ENCODE assay signal across 8 cellular contexts in the genomic region with DNA sequence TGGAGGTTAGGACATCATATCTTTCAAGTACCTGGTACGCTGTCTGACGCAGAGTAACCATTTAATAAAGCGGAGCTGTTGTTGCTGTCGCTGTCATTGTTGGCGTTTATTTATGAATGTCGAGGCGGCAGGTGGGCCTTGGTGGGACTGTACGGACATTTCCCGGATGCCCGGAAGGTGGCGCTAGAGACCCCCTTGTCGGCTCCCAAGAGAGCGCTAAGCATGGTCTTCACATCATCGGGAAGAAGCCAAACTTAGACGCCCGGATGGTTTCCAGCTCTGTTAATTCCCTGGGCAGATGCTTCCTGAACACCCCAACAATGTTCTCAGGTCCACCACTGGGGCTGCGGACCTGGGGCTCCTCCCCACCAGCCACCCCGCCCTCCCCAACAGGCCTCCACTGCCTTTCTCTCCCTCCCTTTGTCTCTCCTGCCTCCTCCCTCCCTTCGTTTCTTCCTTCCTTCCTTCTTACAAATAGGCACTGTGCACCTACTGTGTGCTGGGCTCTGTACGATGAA. TPM values are rescaled to one million over a fixed set of nuclear protein-coding genes. Genes with fewer than 3 reads are reported as not detected.
DNase-seq lines count a peak whose midpoint lies in the region; ATAC-seq, FAIRE-seq and TF ChIP-seq lines count a peak whose summit lies in the region.

No MANE protein-coding gene starts in this region.

- TF ChIP-seq EP300 in HepG2 (IDR thresholded peaks at IDR 0.05; ENCODE audit: low read depth in 2 of 2, low read length in 2 of 2) = no peak
- no peak for TF ChIP-seq EP300 in HepG2 (CRISPR knock-in tag; IDR thresholded peaks at IDR 0.05; ENCODE audit: borderline replicate concordance)

- H3K18ac ChIP-seq in H9 (ENCODE audit: insufficient read length, low read depth, low read length) = peak overlapping the region; percentile 65

- H3K27ac Mint-ChIP-seq in CD4-positive, CD25-positive, alpha-beta regulatory T cell = peak overlapping the region in 2 of 3 donors; percentile 72 to 85
- no peak overlapping the region for H3K27ac Mint-ChIP-seq in H9
- peak overlapping the region; percentile 55 for H3K27ac Mint-ChIP-seq in activated CD4-positive, alpha-beta T cell treated with anti-CD3 and anti-CD28 coated beads, Interleukin-2, amount 10 ng/mL, durations not matched to agents 7 days and 5 days

- H3K4me3 Mint-ChIP-seq in CD4-positive, CD25-positive, alpha-beta regulatory T cell = no peak overlapping the region
- H3K4me3 Mint-ChIP-seq in H9 = peak overlapping the region; percentile 32 to 62; a peak in 2 of 5 replicates
- H3K4me3 Mint-ChIP-seq in activated CD4-positive, alpha-beta T cell treated with anti-CD3 and anti-CD28 coated beads, Interleukin-2, amount 10 ng/mL, durations not matched to agents 7 days and 5 days = no peak overlapping the region

- DNase-seq in CD4-positive, CD25-positive, alpha-beta regulatory T cell = peak; percentile 66 to 80 (median 74)
- DNase-seq in H9 = peak; percentile 83
- DNase-seq in NCI-H226 = peak; percentile 86
- DNase-seq in activated CD4-positive, alpha-beta T cell treated with anti-CD3 and anti-CD28 coated beads, Interleukin-2, amount 10 ng/mL, durations not matched to agents 7 days and 5 days = peak; percentile 80
- no peak for DNase-seq in coronary artery (ENCODE audit: low spot score)
- DNase-seq in HepG2 (ENCODE audit: low spot score) = peak; percentile 53
- DNase-seq in stimulated activated CD4-positive, alpha-beta T cell treated with anti-CD3 and anti-CD28 coated beads, Interleukin-4, amount 100 ng/mL, for 24 hours = peak; percentile 84

- no peak overlapping the region for H3K23ac ChIP-seq in H9 (ENCODE audit: insufficient read length, low read depth, low read length)

- TF ChIP-seq CTCF in H9 (conservative IDR thresholded peaks at IDR 0.05) (peak; percentile 82), coronary artery (IDR thresholded peaks at IDR 0.05) (peak; percentile 98), HepG2 (CRISPR knock-in tag; IDR thresholded peaks at IDR 0.05) (peak; percentile 87)

- H3K36me3 ChIP-seq in CD4-positive, CD25-positive, alpha-beta regulatory T cell (ENCODE audit: control insufficient read depth, insufficient read depth, low read length) = no peaks in the 10 kb centered on the region
- no peaks in the 10 kb centered on the region for H3K36me3 ChIP-seq in HepG2 (replicated peaks in 1 of 2; ENCODE audit: control insufficient read depth in 1 of 2, insufficient read depth in 2 of 2, low read length in 2 of 2)

- H3K4me2 ChIP-seq in H9 (ENCODE audit: insufficient read depth, insufficient read length, low read length) = peak overlapping the region; percentile 19
- peak overlapping the region; percentile 77 for H3K4me2 ChIP-seq in HepG2 (ENCODE audit: low read depth, low read length)

- no peak overlapping the region for H2BK20ac ChIP-seq in H9 (ENCODE audit: low read depth, low read length, poor library complexity, severe bottlenecking)

- FAIRE-seq in HepG2 (lab: Jason Lieb, UNC) = peak; percentile 73

- H2AFZ ChIP-seq in H9 (ENCODE audit: low read length) (no peak overlapping the region), HepG2 (ENCODE audit: low read length) (no peak overlapping the region)

- H3T11ph ChIP-seq in H9 (ENCODE audit: low read length) = no peak overlapping the region

- no peak overlapping the region for H3K4me3 ChIP-seq in CD4-positive, CD25-positive, alpha-beta regulatory T cell (ENCODE audit: low read depth, low read length)
- H3K4me3 ChIP-seq in coronary artery (peak overlapping the region; percentile 54), HepG2 (replicated peaks in 1 of 3; ENCODE audit: insufficient read depth in 1 of 3, low read depth in 2 of 3, low read length in 3 of 3) (peak overlapping the region in 2 of 3 experiments; percentile 4 to 43; a peak in 1 of 6 replicates)

- H3K9me3 ChIP-seq in CD4-positive, CD25-positive, alpha-beta regulatory T cell (ENCODE audit: control insufficient read depth in 2 of 2, low read length in 2 of 2) = no peaks in the 10 kb centered on the region
- H3K9me3 ChIP-seq in H9 (ENCODE audit: control insufficient read depth, low read depth, low read length) = no peaks in the 10 kb centered on the region
- no peaks in the 10 kb centered on the region for H3K9me3 ChIP-seq in HepG2 (ENCODE audit: low read length)

- POLR2A ChIA-PET in activated CD4-positive, alpha-beta T cell treated with anti-CD3 and anti-CD28 coated beads, Interleukin-2, amount 10 ng/mL, durations not matched to agents 7 days and 5 days (lab: Charles Lee) = no interaction called here
- POLR2A ChIA-PET in HepG2 (lab: Yijun Ruan, JAX) = interaction anchor here (0.6 to 1.5 kb wide), 4 partner anchors 49 to 142 kb away, joined by 3 to 4 read pairs (median 4); partner anchors contain the start of gene DUSP1

- no peak for TF ChIP-seq POLR2A in HepG2 (IDR thresholded peaks at IDR 0.05; ENCODE audit: insufficient read depth in 1 of 2, low read depth in 2 of 2, low read length in 2 of 2)

- no peaks in the 10 kb centered on the region for H3K79me1 ChIP-seq in H9 (ENCODE audit: insufficient read depth, low read depth, low read length, poor library complexity, severe bottlenecking)

- ATAC-seq in CD4-positive, CD25-positive, alpha-beta regulatory T cell (ENCODE audit: low read depth in 2 of 2) = peak; percentile 66 to 74
- peak; percentile 61 for ATAC-seq in HepG2
- ATAC-seq in HG03095 (IDR thresholded peaks at IDR 0.05; ENCODE audit: unreplicated experiment) = no peak

- H3K36me3 Mint-ChIP-seq in CD4-positive, CD25-positive, alpha-beta regulatory T cell = no peaks in the 10 kb centered on the region
- H3K36me3 Mint-ChIP-seq in H9 (ENCODE audit: insufficient read depth in 1 of 3, low read depth in 3 of 3) = no peaks in the 10 kb centered on the region
- H3K36me3 Mint-ChIP-seq in activated CD4-positive, alpha-beta T cell treated with anti-CD3 and anti-CD28 coated beads, Interleukin-2, amount 10 ng/mL, durations not matched to agents 7 days and 5 days (ENCODE audit: low read depth) = no peaks in the 10 kb centered on the region

- no peak overlapping the region for H2BK5ac ChIP-seq in H9 (ENCODE audit: insufficient read length, low read length)

- no peak overlapping the region for H3K14ac ChIP-seq in H9 (ENCODE audit: insufficient read depth, low read length)

- CTCF ChIA-PET in activated CD4-positive, alpha-beta T cell treated with anti-CD3 and anti-CD28 coated beads, Interleukin-2, amount 10 ng/mL, durations not matched to agents 7 days and 5 days (lab: Charles Lee) = interaction anchor here (0.6 to 1.6 kb wide), 10 partner anchors 10 to 278 kb away, joined by 3 to 16 read pairs (median 4); partner anchors contain the start of gene DUSP1
- CTCF ChIA-PET in HepG2 (lab: Yijun Ruan, JAX; ENCODE audit: low intra/inter-chr PET ratio, low total read pairs) = interaction anchor here (0.5 to 6.7 kb wide), 6 partner anchors 8 to 215 kb away, joined by 3 to 66 read pairs (median 5); partner anchors contain the start of gene DUSP1

- H3K4me1 Mint-ChIP-seq in CD4-positive, CD25-positive, alpha-beta regulatory T cell = peaks cover 0 to 20% (median 5%) of the 10 kb centered on the region in 4 donors
- peaks cover 4 to 6% of the 10 kb centered on the region in 2 experiments; a peak in 3 of 4 replicates for H3K4me1 Mint-ChIP-seq in H9
- peaks cover 4% of the 10 kb centered on the region for H3K4me1 Mint-ChIP-seq in activated CD4-positive, alpha-beta T cell treated with anti-CD3 and anti-CD28 coated beads, Interleukin-2, amount 10 ng/mL, durations not matched to agents 7 days and 5 days

- intact Hi-C loops in HepG2 (cut with micrococcal nuclease; ENCODE audit: unreplicated experiment) = loop anchor here (1.0 to 10.0 kb wide), 3 partner anchors 56 to 428 kb away; partner anchors contain the start of gene BNIP1

- H3K27me3 Mint-ChIP-seq in CD4-positive, CD25-positive, alpha-beta regulatory T cell = no peaks in the 10 kb centered on the region
- peaks cover 14% of the 10 kb centered on the region for H3K27me3 Mint-ChIP-seq in H9 (ENCODE audit: low read depth)
- peaks cover under 1% of the 10 kb centered on the region for H3K27me3 Mint-ChIP-seq in activated CD4-positive, alpha-beta T cell treated with anti-CD3 and anti-CD28 coated beads, Interleukin-2, amount 10 ng/mL, durations not matched to agents 7 days and 5 days

- no TSS peak for BruUV-seq in HepG2 (replicated peaks; lab: Mats Ljungman, UMichigan)

- H4K5ac ChIP-seq in H9 (ENCODE audit: insufficient read length, low read depth, low read length) = no peak overlapping the region

- no peak overlapping the region for H3K27ac ChIP-seq in CD4-positive, CD25-positive, alpha-beta regulatory T cell (ENCODE audit: insufficient read depth, low read length, poor library complexity, severe bottlenecking)
- H3K27ac ChIP-seq in H9 (ENCODE audit: insufficient read length, low read depth, low read length) (no peak overlapping the region), coronary artery (peak overlapping the region; percentile 17 to 76), HepG2 (ENCODE audit: extremely low read length, insufficient read depth, low read length) (peak overlapping the region; percentile 21)

- no peaks in the 10 kb centered on the region for H4K20me1 ChIP-seq in H9 (ENCODE audit: control insufficient read depth, insufficient read depth, insufficient read length)
- no peaks in the 10 kb centered on the region for H4K20me1 ChIP-seq in HepG2 (ENCODE audit: insufficient read depth, low read length)

- no peaks in the 10 kb centered on the region for H3K23me2 ChIP-seq in H9 (ENCODE audit: insufficient read length, low read depth, low read length, poor library complexity, severe bottlenecking)

- no peaks in the 10 kb centered on the region for H3K9me3 Mint-ChIP-seq in CD4-positive, CD25-positive, alpha-beta regulatory T cell
- H3K9me3 Mint-ChIP-seq in H9 = no peaks in the 10 kb centered on the region
- no peaks in the 10 kb centered on the region for H3K9me3 Mint-ChIP-seq in activated CD4-positive, alpha-beta T cell treated with anti-CD3 and anti-CD28 coated beads, Interleukin-2, amount 10 ng/mL, durations not matched to agents 7 days and 5 days

- no peak overlapping the region for H2BK12ac ChIP-seq in H9 (ENCODE audit: insufficient read length, low read depth, low read length)

- H4K91ac ChIP-seq in H9 (ENCODE audit: insufficient read length, low read depth, low read length) = no peak overlapping the region

- H4K8ac ChIP-seq in H9 (replicated peaks; ENCODE audit: insufficient read length, low read depth, low read length) = no peak overlapping the region

- no peak overlapping the region for H2AK5ac ChIP-seq in H9 (ENCODE audit: insufficient read length, low read length)

- H3K27me3 ChIP-seq in CD4-positive, CD25-positive, alpha-beta regulatory T cell (ENCODE audit: control insufficient read depth, insufficient read depth, low read length) = peaks cover 3% of the 10 kb centered on the region
- H3K27me3 ChIP-seq in H9 (ENCODE audit: insufficient read depth, low read length) (peaks cover 3% of the 10 kb centered on the region; the same call in 1 of the 2 replicates), HepG2 (ENCODE audit: control insufficient read depth in 1 of 2, insufficient read depth in 2 of 2, low read length in 2 of 2) (peaks cover under 1 to 1% of the 10 kb centered on the region in 2 experiments; a peak in 2 of 5 replicates)

- in situ Hi-C loops in HepG2 (cut with HindIII; ENCODE audit: extremely low pct_ligation_motif_present, low pct_unique_long_range_greater_than_20kb) = loop anchor here (25.0 kb wide), 1 partner anchor 420 kb away; the partner anchor contains the start of gene BNIP1

- H2BK15ac ChIP-seq in H9 (ENCODE audit: low read depth, low read length) = no peak overlapping the region

- peaks cover 5% of the 10 kb centered on the region for H3K4me1 ChIP-seq in CD4-positive, CD25-positive, alpha-beta regulatory T cell (ENCODE audit: control insufficient read depth, insufficient read depth, low read length, poor library complexity, severe bottlenecking)
- H3K4me1 ChIP-seq in H9 (ENCODE audit: insufficient read depth, low read length) (0 out of 2 replicates have a peak, but pooled peaks cover 1% of the 10 kb centered on the region), HepG2 (ENCODE audit: insufficient read depth, low read length) (peaks cover 64% of the 10 kb centered on the region)

- no peak overlapping the region for H2BK120ac ChIP-seq in H9 (ENCODE audit: low read depth, low read length, poor library complexity, severe bottlenecking)

- H3K79me2 ChIP-seq in H9 (ENCODE audit: insufficient read depth, low read length) = no peaks in the 10 kb centered on the region
- H3K79me2 ChIP-seq in HepG2 (ENCODE audit: insufficient read depth, low read length) = no peaks in the 10 kb centered on the region

- TF ChIP-seq RAD21 in HepG2 (CRISPR knock-in tag; IDR thresholded peaks at IDR 0.05) = peak; percentile 89

- no CpG with 5 or more reads among the region's 20 CpGs for WGBS in H9 (ENCODE audit: extremely low coverage, insufficient read length, low lambda C conversion rate)
- 17% methylated on average over 10 of the region's 20 CpGs for WGBS in HepG2 (ENCODE audit: low lambda C conversion rate)

- H3K56ac ChIP-seq in H9 (ENCODE audit: insufficient read length, low read depth, low read length) = no peak overlapping the region

- no peak overlapping the region for H3K4ac ChIP-seq in H9 (ENCODE audit: low read depth, low read length)

- H3K9ac ChIP-seq in H9 (ENCODE audit: extremely low read depth, insufficient read length, low read length) (no peak overlapping the region), HepG2 (ENCODE audit: insufficient read depth, low read depth, low read length) (peak overlapping the region; percentile 46; the same call in 1 of the 2 replicates)

RNA-seq across cellular contexts. Expression of gene DUSP1, which starts 54.1 kb away (rescaled TPM):
- 2,095 TPM for total RNA-seq in CD4-positive, CD25-positive, alpha-beta regulatory T cell
- 100 to 1,000 TPM; 298 to 551 (median 412) TPM for polyA plus RNA-seq in CD4-positive, CD25-positive, alpha-beta regulatory T cell
- total RNA-seq in H9 (2021) (10.9 and 11.3 TPM in 2 replicates), HepG2 (2016; rRNA removed; fragmentation: Illumina TruSeq; extraction: Trizol) (18.0 and 27.1 TPM in 2 replicates)
- 10 to 100 TPM; 11.3 to 14.9 TPM for total RNA-seq in activated CD4-positive, alpha-beta T cell treated with anti-CD3 and anti-CD28 coated beads, Interleukin-2, amount 10 ng/mL, durations not matched to agents 7 days and 5 days
- 7.1 and 7.8 TPM in 2 replicates for total RNA-seq in HepG2 (2016; cell fraction: cytosol; rRNA removed; fragmentation: Illumina TruSeq; extraction: Trizol; ENCODE audit: low read depth)
- total RNA-seq in HepG2 (2016; cell fraction: insoluble cytoplasmic fraction; rRNA removed; fragmentation: Illumina TruSeq; extraction: Trizol) = 15.8 and 29.9 TPM in 2 replicates
- 14.2 and 16.6 TPM in 2 replicates for total RNA-seq in HepG2 (2016; cell fraction: membrane; rRNA removed; fragmentation: Illumina TruSeq; extraction: Trizol)
- total RNA-seq in HepG2 (2016; cell fraction: nucleus; rRNA removed; fragmentation: Illumina TruSeq; extraction: Trizol) = 53.7 and 56.5 TPM in 2 replicates
- 55.5 and 79.2 TPM in 2 replicates for polyA plus RNA-seq in HepG2 (2011; rRNA removed)
- 59.1 and 69.7 TPM in 2 replicates for polyA plus RNA-seq in HepG2 (2011; cell fraction: cytosol; rRNA removed)
- 85.1 and 113 TPM in 2 replicates for polyA plus RNA-seq in HepG2 (2011; cell fraction: nucleus; rRNA removed)
- 48.1 and 56.6 TPM in 2 replicates for polyA plus RNA-seq in HepG2 (2012)
- polyA plus RNA-seq in HepG2 (2016; cell fraction: cytosol; fragmentation: Illumina TruSeq; extraction: Trizol; ENCODE audit: low read depth) = 4.7 and 6.0 TPM in 2 replicates
- polyA plus RNA-seq in HepG2 (2016; cell fraction: insoluble cytoplasmic fraction; fragmentation: Illumina TruSeq; extraction: Trizol; ENCODE audit: low read depth) = 17.2 and 23.0 TPM in 2 replicates
- 9.3 and 9.4 TPM in 2 replicates for polyA plus RNA-seq in HepG2 (2016; cell fraction: membrane; fragmentation: Illumina TruSeq; extraction: Trizol; ENCODE audit: low read depth)
- 63.2 and 85.8 TPM in 2 replicates for polyA plus RNA-seq in HepG2 (2016; cell fraction: nucleus; fragmentation: Illumina TruSeq; extraction: Trizol; ENCODE audit: insufficient read depth, low read depth)
- polyA minus RNA-seq in HepG2 (2011; rRNA and poly(A)+ RNA removed; ENCODE audit: low replicate concordance) = 142 and 198 TPM in 2 replicates
- 72.5 and 80.5 TPM in 2 replicates for polyA minus RNA-seq in HepG2 (2011; cell fraction: cytosol; rRNA and poly(A)+ RNA removed)
- polyA minus RNA-seq in HepG2 (2011; cell fraction: nucleus; rRNA and poly(A)+ RNA removed) = 95.3 and 131 TPM in 2 replicates

Comparison
In these comparisons a context has a peak if more than half of its experiments do, and no peak if none do; other contexts are left out.
1. H3K27ac ChIP-seq: peak in coronary artery (2 of 2) and HepG2 (single experiment); none in CD4-positive, CD25-positive, alpha-beta regulatory T cell (single experiment) and H9 (single experiment).
2. H3K27ac Mint-ChIP-seq: peak in CD4-positive, CD25-positive, alpha-beta regulatory T cell (2 of 3) and activated CD4-positive, alpha-beta T cell treated with anti-CD3 and anti-CD28 coated beads, Interleukin-2, amount 10 ng/mL, durations not matched to agents 7 days and 5 days (single experiment); none in H9 (0 of 3).
3. H3K4me3 Mint-ChIP-seq: peak in H9 (2 of 2); none in CD4-positive, CD25-positive, alpha-beta regulatory T cell (0 of 4) and activated CD4-positive, alpha-beta T cell treated with anti-CD3 and anti-CD28 coated beads, Interleukin-2, amount 10 ng/mL, durations not matched to agents 7 days and 5 days (single experiment).
4. RNA of gene DUSP1, which starts 54.1 kb away (total RNA-seq): 2,095 TPM in CD4-positive, CD25-positive, alpha-beta regulatory T cell (single experiment); 7.1 to 56.5 TPM in HepG2, 11.3 to 14.9 TPM in activated CD4-positive, alpha-beta T cell treated with anti-CD3 and anti-CD28 coated beads, Interleukin-2, amount 10 ng/mL, durations not matched to agents 7 days and 5 days and 10.9 to 11.3 TPM in H9; every median in the first group is over 10 times any median in the second.
5. Peak in every context shown above with its lines, with median percentiles within 50 percentile points of each other: CTCF ChIP-seq.